Comparison of ENCODE assay signal across 18 cellular contexts in the genomic region with DNA sequence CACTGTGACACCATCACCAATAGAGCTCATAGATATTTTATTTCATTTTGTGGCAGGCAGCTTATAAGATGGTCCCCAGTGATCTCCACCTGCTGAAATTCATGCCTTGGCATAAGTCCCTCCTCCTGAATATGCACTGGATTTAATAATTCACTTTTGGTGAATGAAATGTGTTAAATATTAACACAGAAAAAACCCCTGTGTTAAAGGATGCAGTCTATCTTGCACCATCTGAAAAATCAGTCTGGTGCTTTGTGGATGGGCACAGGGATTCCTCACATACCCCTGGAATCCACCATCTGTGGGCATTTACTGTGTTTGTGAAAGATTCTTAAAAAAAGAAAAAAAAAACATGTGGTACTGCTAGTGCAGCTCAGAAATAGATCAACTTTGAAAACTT. TPM values are rescaled to one million over a fixed set of nuclear protein-coding genes. Genes with fewer than 3 reads are reported as not detected.
A peak's percentile ranks its signal among the peaks of the same experiment; 100 is the strongest.
DNase-seq lines count a peak whose midpoint lies in the region; ATAC-seq, FAIRE-seq and TF ChIP-seq lines count a peak whose summit lies in the region.
"Had no signal": no experiment of that assay in that cellular context is flagged by ENCODE, and none has a peak within 500 bp of the region (broad histone marks: within the 10 kb centered on the region; RNA-seq: fewer than 3 reads in every experiment).

No MANE protein-coding gene starts in this region.

- DNase-seq in GM18507 (ENCODE audit: extremely low spot score, insufficient read length, low read depth) (no peak), OCI-LY7 (ENCODE audit: low spot score) (no peak), mesenchymal stem cell (no peak), substantia nigra (lab: John Stamatoyannopoulos, UW) (no peak), amygdala (lab: John Stamatoyannopoulos, UW) (no peak), islet precursor cell (no peak), NCI-H82 (lab: John Stamatoyannopoulos, UW) (no peak)
- DNase-seq: activated CD4-positive, CD25-positive, alpha-beta regulatory T cell treated with anti-CD3 and anti-CD28 coated beads, Interleukin-2, amount 50 U/mL, for 72 hours; activated naive CD4-positive, alpha-beta T cell; caudate nucleus; hippocampal formation; lower lobe of right lung; NCI-H2171; ovary; upper lobe of left lung had no signal

- no peak overlapping the region for H2BK12ac ChIP-seq in mesenchymal stem cell (ENCODE audit: low read length in 2 of 2)

- H3K23ac ChIP-seq in mesenchymal stem cell (ENCODE audit: low read length in 2 of 2), result no peak overlapping the region

- H3K18ac ChIP-seq in mesenchymal stem cell (ENCODE audit: low read depth in 1 of 2, low read length in 2 of 2), result no peak overlapping the region

- H3K36me3 ChIP-seq in OCI-LY7 (ENCODE audit: insufficient read depth, low read length), result peaks cover 55% of the 10 kb centered on the region
- H3K36me3 ChIP-seq in mesenchymal stem cell (ENCODE audit: control insufficient read depth in 1 of 2, insufficient read depth in 2 of 2, low read depth in 1 of 2, low read length in 2 of 2), result peaks cover 3 to 27% of the 10 kb centered on the region in 2 experiments
- H3K36me3 ChIP-seq: ovary had no signal

- H3K4me1 ChIP-seq in OCI-LY7 (ENCODE audit: insufficient read depth, low read length, poor library complexity, severe bottlenecking), result peaks cover 52% of the 10 kb centered on the region
- H3K4me1 ChIP-seq in mesenchymal stem cell (ENCODE audit: control insufficient read depth, insufficient read depth, low read depth, low read length), result peaks cover 12% of the 10 kb centered on the region
- H3K4me1 ChIP-seq: lower lobe of right lung, upper lobe of left lung had no signal

- intact Hi-C loops in OCI-LY7 (cut with micrococcal nuclease; ENCODE audit: unreplicated experiment), result no loop called here

- H3K27me3 ChIP-seq in mesenchymal stem cell (ENCODE audit: control insufficient read depth in 1 of 2, insufficient read depth in 1 of 2, low read length in 2 of 2), result no peaks in the 10 kb centered on the region
- H3K27me3 ChIP-seq: ovary, upper lobe of left lung had no signal

- H4K8ac ChIP-seq in mesenchymal stem cell (ENCODE audit: low read length), result no peak overlapping the region

- H3K4ac ChIP-seq in mesenchymal stem cell (ENCODE audit: low read depth in 1 of 2, low read length in 2 of 2), result no peak overlapping the region

- peak; percentile 57 for ATAC-seq in GM19463 (IDR thresholded peaks at IDR 0.05; ENCODE audit: unreplicated experiment)
- ATAC-seq: lower lobe of right lung, SK-N-SH treated with all-trans-retinoic acid at 6 μM for 48 hours had no signal

- POLR2A ChIA-PET in OCI-LY7 (lab: Charles Lee), result interaction anchor here (0.6 to 2.0 kb wide), 9 partner anchors 9 to 1727 kb away, joined by 3 to 17 read pairs (median 5); no protein-coding TSS in a partner anchor

- no TSS peak for BruUV-seq in OCI-LY7 (replicated peaks; lab: Mats Ljungman, UMichigan)

- H3K4me3 ChIP-seq in OCI-LY7 (ENCODE audit: low read depth, low read length, poor library complexity, severe bottlenecking) (no peak overlapping the region), mesenchymal stem cell (ENCODE audit: insufficient read depth in 1 of 2, low read depth in 1 of 2, low read length in 2 of 2) (no peak overlapping the region)
- H3K4me3 ChIP-seq: lower lobe of right lung, ovary, upper lobe of left lung had no signal

- no peaks in the 10 kb centered on the region for H3K79me2 ChIP-seq in OCI-LY7 (ENCODE audit: insufficient read depth, low read depth, low read length)

- peak overlapping the region; percentile 23 for H3K27ac ChIP-seq in OCI-LY7 (ENCODE audit: low read depth, low read length, poor library complexity, severe bottlenecking)
- peak overlapping the region; percentile 39 for H3K27ac ChIP-seq in mesenchymal stem cell (ENCODE audit: low read length, poor library complexity, severe bottlenecking)
- no peak overlapping the region for H3K27ac ChIP-seq in substantia nigra (ENCODE audit: low read depth, low read length, poor library complexity, severe bottlenecking)
- H3K27ac ChIP-seq: epithelial cell of prostate, lower lobe of right lung, ovary, upper lobe of left lung had no signal

- H2BK120ac ChIP-seq in mesenchymal stem cell (ENCODE audit: low read depth, low read length), result no peak overlapping the region

- no peak overlapping the region for H2BK15ac ChIP-seq in mesenchymal stem cell (ENCODE audit: low read depth, poor library complexity, severe bottlenecking)

- CTCF ChIA-PET in OCI-LY7 (lab: Charles Lee; ENCODE audit: unreplicated experiment), result interaction anchor here (0.8 to 1.4 kb wide), 5 partner anchors 9 to 26 kb away, joined by 3 to 5 read pairs (median 4); partner anchors contain the start of gene WIPF1

- H4K91ac ChIP-seq in mesenchymal stem cell (ENCODE audit: low read length), result no peak overlapping the region

- no peak overlapping the region for H2AFZ ChIP-seq in OCI-LY7 (ENCODE audit: low read length)
- no peak overlapping the region for H2AFZ ChIP-seq in mesenchymal stem cell (ENCODE audit: low read depth, low read length)

- no peak overlapping the region for H2AK5ac ChIP-seq in mesenchymal stem cell (ENCODE audit: low read length, severe bottlenecking)

- H3K4me2 ChIP-seq in OCI-LY7 (ENCODE audit: low read length) (peak overlapping the region; percentile 62), mesenchymal stem cell (ENCODE audit: low read length, poor library complexity, severe bottlenecking) (no peak overlapping the region)

- peak; percentile 67 for FAIRE-seq in GM18507 (lab: Jason Lieb, UNC)

- TF ChIP-seq CTCF in OCI-LY7 (conservative IDR thresholded peaks at IDR 0.05; ENCODE audit: low read length), result no peak

- H3K9ac ChIP-seq in mesenchymal stem cell (ENCODE audit: low read length), result no peak overlapping the region

- peaks cover 27% of the 10 kb centered on the region for H3K79me1 ChIP-seq in mesenchymal stem cell (replicated peaks; ENCODE audit: low read length, poor library complexity, severe bottlenecking)

- no peaks in the 10 kb centered on the region for H3K9me3 ChIP-seq in OCI-LY7 (ENCODE audit: low read length)
- no peaks in the 10 kb centered on the region for H3K9me3 ChIP-seq in mesenchymal stem cell (ENCODE audit: control insufficient read depth, low read length)
- H3K9me3 ChIP-seq: lower lobe of right lung, ovary, upper lobe of left lung had no signal

- no peak overlapping the region for H2BK5ac ChIP-seq in mesenchymal stem cell (ENCODE audit: low read depth, low read length, poor library complexity, severe bottlenecking)

- no peak overlapping the region for H3K14ac ChIP-seq in mesenchymal stem cell (ENCODE audit: low read length in 2 of 2)

- no peaks in the 10 kb centered on the region for H4K20me1 ChIP-seq in OCI-LY7 (ENCODE audit: insufficient read depth, low read length)

- no peaks in the 10 kb centered on the region for H3K9me2 ChIP-seq in OCI-LY7 (ENCODE audit: insufficient read depth, low read length)

RNA-seq across cellular contexts. Expression of gene WIPF1, which starts 26.1 kb away (rescaled TPM):
- 22.7 and 27.1 TPM in 2 replicates for total RNA-seq in OCI-LY7 (2014; rRNA removed; shearing (Covaris generic))
- total RNA-seq in OCI-LY7 (2022), result 183 and 192 TPM in 2 replicates
- 52.6 TPM for polyA plus RNA-seq in mesenchymal stem cell (2013, experiment 1 of 2)
- polyA plus RNA-seq in mesenchymal stem cell (2013, experiment 2 of 2), result 53.6 TPM
